6 cellular contexts compared by ENCODE assay signal in genomic region chr1:71921197-71921596, GRCh38.
"Had no signal": no experiment of that assay in that cellular context is flagged by ENCODE, and none has a peak within 500 bp of the region (broad histone marks: within the 10 kb centered on the region; RNA-seq: fewer than 3 reads in every experiment).

No MANE protein-coding gene starts in this region.

- H3K4me3 ChIP-seq: K562 had no signal

- DNase-seq: IMR-90, KBM-7, KG1 had no signal

- ATAC-seq: K562 had no signal

- H3K27ac ChIP-seq: HL-60 had no signal

- FAIRE-seq: HTR-8/SVneo, K562 had no signal
